9 cellular contexts compared by ENCODE assay signal in genomic region chr12:48680861-48681260, GRCh38. TPM values are rescaled to one million over a fixed set of nuclear protein-coding genes. Genes with fewer than 3 reads are reported as not detected.
DNase-seq lines count a peak whose midpoint lies in the region; ATAC-seq, FAIRE-seq and TF ChIP-seq lines count a peak whose summit lies in the region.
"Had no signal": no experiment of that assay in that cellular context is flagged by ENCODE, and none has a peak within 500 bp of the region (broad histone marks: within the 10 kb centered on the region; RNA-seq: fewer than 3 reads in every experiment).

No MANE protein-coding gene starts in this region.

- H3K27ac Mint-ChIP-seq in brain, result peak overlapping the region; percentile 97 to 99 (median 99)
- peak overlapping the region; percentile 99 for H3K27ac Mint-ChIP-seq in mesothelial cell of epicardium

- H3K9me3 Mint-ChIP-seq in brain (no peaks in the 10 kb centered on the region), mesothelial cell of epicardium (no peaks in the 10 kb centered on the region)

- peak in 1 of 2 donors; percentile 6 for DNase-seq in heart right ventricle
- DNase-seq in left cardiac atrium, result no peak
- DNase-seq in mesothelial cell of epicardium (ENCODE audit: low spot score in 2 of 2, unreplicated experiment in 2 of 2), result no peak
- DNase-seq in uterus, result no peak
- no peak for DNase-seq in GM19239 (ENCODE audit: insufficient read length, low spot score)
- no peak for DNase-seq in stimulated activated CD4-positive, alpha-beta T cell treated with anti-CD3 and anti-CD28 coated beads, Interleukin-4, amount 100 ng/mL, for 4 hours
- DNase-seq in medulla oblongata (ENCODE audit: extremely low spot score), result no peak
- DNase-seq: stimulated activated CD4-positive, alpha-beta T cell treated with anti-CD3 and anti-CD28 coated beads, Interleukin-15, amount 100 ng/mL, for 24 hours had no signal

- H3K27me3 ChIP-seq in heart right ventricle (no peaks in the 10 kb centered on the region), uterus (no peaks in the 10 kb centered on the region)

- ATAC-seq in heart right ventricle (no peak), left cardiac atrium (no peak)

- H3K27ac ChIP-seq in heart right ventricle (peak overlapping the region in 4 of 10 donors; percentile 95 to 99 (median 98)), uterus (peak overlapping the region in 1 of 2 donors; percentile 91)

- no peak for TF ChIP-seq POLR2A in uterus (IDR thresholded peaks at IDR 0.05)

- H3K36me3 Mint-ChIP-seq in brain, result peaks cover 52% of the 10 kb centered on the region
- peaks cover 17% of the 10 kb centered on the region for H3K36me3 Mint-ChIP-seq in mesothelial cell of epicardium

- TF ChIP-seq CTCF in heart right ventricle (IDR thresholded peaks at IDR 0.05) (no peak), brain (conservative IDR thresholded peaks at IDR 0.05) (no peak), mesothelial cell of epicardium (IDR thresholded peaks at IDR 0.05; ENCODE audit: unreplicated experiment) (no peak), uterus (IDR thresholded peaks at IDR 0.05) (no peak)

- H3K27me3 Mint-ChIP-seq in brain, result peaks cover 18% of the 10 kb centered on the region
- H3K27me3 Mint-ChIP-seq in mesothelial cell of epicardium (ENCODE audit: low read depth), result no peaks in the 10 kb centered on the region

- H3K4me1 ChIP-seq in heart right ventricle (peaks cover 3 to 58% (median 50%) of the 10 kb centered on the region in 9 donors), uterus (peaks cover 0 to 14% of the 10 kb centered on the region in 2 donors)

- peak overlapping the region; percentile 72 to 98 (median 86) for H3K4me3 ChIP-seq in heart right ventricle
- H3K4me3 ChIP-seq in uterus, result peak overlapping the region; percentile 91 to 97

- H3K4me3 Mint-ChIP-seq in brain, result peak overlapping the region; percentile 98 to 99 (median 99)
- H3K4me3 Mint-ChIP-seq in mesothelial cell of epicardium, result peak overlapping the region; percentile 99

- intact Hi-C loops in heart right ventricle (cut with DNase I) (loop anchor here in 1 of 10 donors (5.0 kb wide), 1 partner anchor 106 kb away; the partner anchor contains the start of gene ADCY6), left cardiac atrium (cut with DNase I) (no loop called here), uterus (cut with DNase I; ENCODE audit: low total_unique reads) (no loop called here)

- peaks cover 57% of the 10 kb centered on the region for H3K4me1 Mint-ChIP-seq in brain
- peaks cover 37% of the 10 kb centered on the region for H3K4me1 Mint-ChIP-seq in mesothelial cell of epicardium

- H3K36me3 ChIP-seq in heart right ventricle, result peaks cover 0 to 48% (median 12%) of the 10 kb centered on the region in 9 donors
- H3K36me3 ChIP-seq in uterus, result no peaks in the 10 kb centered on the region

- H3K9me3 ChIP-seq in heart right ventricle, result no peaks in the 10 kb centered on the region
- H3K9me3 ChIP-seq in uterus, result no peaks in the 10 kb centered on the region

- no peak for FAIRE-seq in GM19239 (lab: Jason Lieb, UNC)

- 85 to 86% methylated on average over 13 of the region's 13 CpGs for WGBS in heart right ventricle, 2 donors

RNA-seq across cellular contexts. Expression of gene KANSL2, which starts 1.2 kb away (rescaled TPM):
- total RNA-seq in heart right ventricle, result 10 to 100 TPM; 17.3 to 30.7 (median 20.7) TPM
- 10 to 100 TPM; 24.2 to 36.4 TPM for polyA plus RNA-seq in heart right ventricle
- 10 to 100 TPM; 18.4 to 25.9 TPM for total RNA-seq in left cardiac atrium
- 19.5 TPM for polyA plus RNA-seq in brain (ENCODE audit: insufficient read depth, low read depth, low replicate concordance)
- total RNA-seq in mesothelial cell of epicardium, result 48.3 to 53.7 TPM (median 48.4 TPM) in 3 replicates
- total RNA-seq in uterus, result 100 to 1,000 TPM in 1 of 4 donors, 10 to 100 TPM in 3; 34.1 to 431 (median 59.3) TPM

RNA-seq across cellular contexts. Expression of gene CCNT1, which starts 35.6 kb away (rescaled TPM):
- 10 to 100 TPM; 17.6 to 27.2 (median 23.0) TPM for total RNA-seq in heart right ventricle
- polyA plus RNA-seq in heart right ventricle, result 1 to 10 TPM; 2.7 to 4.0 TPM
- total RNA-seq in left cardiac atrium, result 10 to 100 TPM; 21.2 to 21.7 TPM
- polyA plus RNA-seq in brain (ENCODE audit: insufficient read depth, low read depth, low replicate concordance), result 6.1 TPM
- total RNA-seq in mesothelial cell of epicardium, result 50.4 to 54.7 TPM (median 52.5 TPM) in 3 replicates
- total RNA-seq in uterus, result 10 to 100 TPM; 17.4 to 46.8 (median 33.9) TPM
